ENCODE assay signal across 9 cellular contexts in genomic region chr1:156503672-156504055, GRCh38. TPM values are rescaled to one million over a fixed set of nuclear protein-coding genes. Genes with fewer than 3 reads are reported as not detected.
DNase-seq lines count a peak whose midpoint lies in the region; ATAC-seq, FAIRE-seq and TF ChIP-seq lines count a peak whose summit lies in the region.
"Had no signal": no experiment of that assay in that cellular context is flagged by ENCODE, and none has a peak within 500 bp of the region (broad histone marks: within the 10 kb centered on the region; RNA-seq: fewer than 3 reads in every experiment).

No MANE protein-coding gene starts in this region.

- WGBS in lung, 2 donors = 47 to 65% methylated on average over 2 of the region's 2 CpGs

- H4K20me1 ChIP-seq in astrocyte (ENCODE audit: insufficient read depth, low read length) = peaks cover 10% of the 10 kb centered on the region

- peaks cover 0 to 2% of the 10 kb centered on the region in 2 donors for H3K9me3 Mint-ChIP-seq in activated T-cell treated with anti-CD3 and anti-CD28 coated beads, Interleukin-2, amount 50 U/mL, for 72 hours
- H3K9me3 Mint-ChIP-seq in astrocyte (ENCODE audit: unreplicated experiment) = no peaks in the 10 kb centered on the region

- FAIRE-seq in astrocyte (lab: Jason Lieb, UNC) = no peak

- H3K27ac ChIP-seq in astrocyte (ENCODE audit: low read depth, low read length) = peak overlapping the region; percentile 100
- peak overlapping the region; percentile 100 for H3K27ac ChIP-seq in lung (ENCODE audit: low read depth in 1 of 2, low read length in 1 of 2)
- peak overlapping the region; percentile 94 to 100 for H3K27ac ChIP-seq in tibial artery

- H3K27ac Mint-ChIP-seq in activated T-cell treated with anti-CD3 and anti-CD28 coated beads, Interleukin-2, amount 50 U/mL, for 72 hours = peak overlapping the region; percentile 90
- peak overlapping the region; percentile 98 for H3K27ac Mint-ChIP-seq in astrocyte (ENCODE audit: unreplicated experiment)

- H2AFZ ChIP-seq in astrocyte (ENCODE audit: low read depth, low read length) = no peak overlapping the region

- H3K27me3 Mint-ChIP-seq in activated T-cell treated with anti-CD3 and anti-CD28 coated beads, Interleukin-2, amount 50 U/mL, for 72 hours (ENCODE audit: low read depth) = no peaks in the 10 kb centered on the region
- no peaks in the 10 kb centered on the region for H3K27me3 Mint-ChIP-seq in astrocyte (ENCODE audit: low read depth, unreplicated experiment)

- H3K4me1 Mint-ChIP-seq in activated T-cell treated with anti-CD3 and anti-CD28 coated beads, Interleukin-2, amount 50 U/mL, for 72 hours (ENCODE audit: low read depth) = peaks cover 69% of the 10 kb centered on the region
- peaks cover 36% of the 10 kb centered on the region for H3K4me1 Mint-ChIP-seq in astrocyte (ENCODE audit: low read depth, unreplicated experiment)

- intact Hi-C loops in tibial artery (cut with DNase I; ENCODE audit: low total_unique reads) = loop anchor here (2.0 to 5.0 kb wide), 2 partner anchors 27 to 41 kb away; no protein-coding TSS in a partner anchor

- no peaks in the 10 kb centered on the region for H3K9me3 ChIP-seq in astrocyte (ENCODE audit: insufficient read depth, low read depth, low read length)
- H3K9me3 ChIP-seq in lung (ENCODE audit: control insufficient read depth in 2 of 2, insufficient read depth in 1 of 2, low read length in 1 of 2) = no peaks in the 10 kb centered on the region
- H3K9me3 ChIP-seq in tibial artery = no peaks in the 10 kb centered on the region

- H3K4me3 Mint-ChIP-seq in activated T-cell treated with anti-CD3 and anti-CD28 coated beads, Interleukin-2, amount 50 U/mL, for 72 hours = peak overlapping the region; percentile 85 to 91
- peak overlapping the region; percentile 61 for H3K4me3 Mint-ChIP-seq in astrocyte (ENCODE audit: unreplicated experiment)

- peak overlapping the region; percentile 98 for H3K4me2 ChIP-seq in astrocyte (ENCODE audit: low read length)

- no peak for DNase-seq in activated T-cell treated with anti-CD3 and anti-CD28 coated beads, Interleukin-2, amount 50 U/mL, for 72 hours
- DNase-seq in activated T-cell treated with anti-CD3 and anti-CD28 coated beads for 4 hours (no peak), astrocyte (ENCODE audit: low read depth) (no peak), lung (ENCODE audit: low spot score) (no peak), tibial artery (no peak), DMS53 treated with DMSO at 0.1 percent for 48 hours (lab: John Stamatoyannopoulos, UW; ENCODE audit: unreplicated experiment) (no peak), anterior cingulate cortex (lab: John Stamatoyannopoulos, UW) (no peak)
- DNase-seq: NCI-H1417 treated with DMSO at 0.1 percent for 48 hours had no signal

- no peaks in the 10 kb centered on the region for H3K36me3 ChIP-seq in astrocyte (ENCODE audit: insufficient read depth, low read length)
- H3K36me3 ChIP-seq in lung (ENCODE audit: control insufficient read depth in 2 of 2, insufficient read depth in 2 of 2, low read length in 2 of 2) = no peaks in the 10 kb centered on the region
- H3K36me3 ChIP-seq in tibial artery = peaks cover 0 to 4% (median 0%) of the 10 kb centered on the region in 3 donors

- no peak for TF ChIP-seq CTCF in astrocyte (IDR thresholded peaks at IDR 0.05; ENCODE audit: insufficient read depth, low read depth, low read length)
- TF ChIP-seq CTCF in lung (IDR thresholded peaks at IDR 0.05; ENCODE audit: control extremely low read depth, extremely low read depth) = no peak
- no peak for TF ChIP-seq CTCF in tibial artery (IDR thresholded peaks at IDR 0.05)

- no peak for ATAC-seq in activated T-cell treated with anti-CD3 and anti-CD28 coated beads, Interleukin-2, amount 50 U/mL, for 72 hours (replicated peaks in 1 of 2)
- ATAC-seq in lung (ENCODE audit: insufficient read depth, low FRiP score) = no peak
- no peak for ATAC-seq in HG03045 (IDR thresholded peaks at IDR 0.05; ENCODE audit: unreplicated experiment)

- H3K4me1 ChIP-seq in astrocyte (ENCODE audit: insufficient read depth, low read length) (peaks cover 50% of the 10 kb centered on the region), lung (ENCODE audit: control insufficient read depth in 2 of 2, insufficient read depth in 2 of 2, low read length in 2 of 2) (peaks cover 24 to 28% of the 10 kb centered on the region in 2 donors), tibial artery (peaks cover 0 to 55% (median 50%) of the 10 kb centered on the region in 4 donors)

- no peaks in the 10 kb centered on the region for H3K27me3 ChIP-seq in astrocyte (ENCODE audit: insufficient read depth, low read length)
- H3K27me3 ChIP-seq in lung (ENCODE audit: control insufficient read depth, insufficient read depth) = no peaks in the 10 kb centered on the region
- no peaks in the 10 kb centered on the region for H3K27me3 ChIP-seq in tibial artery

- no peak overlapping the region for H3K4me3 ChIP-seq in astrocyte (ENCODE audit: insufficient read depth, low read depth, low read length)
- H3K4me3 ChIP-seq in lung = no peak overlapping the region
- peak overlapping the region; percentile 40 to 51 for H3K4me3 ChIP-seq in tibial artery

- H3K36me3 Mint-ChIP-seq in activated T-cell treated with anti-CD3 and anti-CD28 coated beads, Interleukin-2, amount 50 U/mL, for 72 hours (ENCODE audit: insufficient read depth in 2 of 2) = peaks cover 5% of the 10 kb centered on the region in 2 donors
- no peaks in the 10 kb centered on the region for H3K36me3 Mint-ChIP-seq in astrocyte (ENCODE audit: low read depth, unreplicated experiment)

- H3K9ac ChIP-seq in astrocyte (ENCODE audit: low read length) = peak overlapping the region; percentile 90

- H3K79me2 ChIP-seq in astrocyte (ENCODE audit: insufficient read depth, low read length) = peaks cover 18% of the 10 kb centered on the region

RNA-seq across cellular contexts. Expression of gene MEF2D, which starts 3.1 kb away (rescaled TPM):
- total RNA-seq in activated T-cell treated with anti-CD3 and anti-CD28 coated beads, Interleukin-2, amount 50 U/mL, for 72 hours = 10 to 100 TPM; 73.3 to 86.8 TPM
- total RNA-seq in astrocyte (51.7 and 56.6 TPM in 2 replicates), lung (10 to 100 TPM; 23.0 to 52.5 TPM)
- 10 to 100 TPM; 23.0 to 23.3 TPM for polyA plus RNA-seq in lung

Comparison
In these comparisons a context has a peak if more than half of its experiments do, and no peak if none do; other contexts are left out.
1. H3K4me3 ChIP-seq: peak in tibial artery (2 of 2); none in astrocyte (single experiment) and lung (single experiment).
2. Peak in every context shown above with its lines, with median percentiles within 50 percentile points of each other: H3K27ac ChIP-seq.